Comparison of ENCODE assay signal across 8 cellular contexts in the genomic region with DNA sequence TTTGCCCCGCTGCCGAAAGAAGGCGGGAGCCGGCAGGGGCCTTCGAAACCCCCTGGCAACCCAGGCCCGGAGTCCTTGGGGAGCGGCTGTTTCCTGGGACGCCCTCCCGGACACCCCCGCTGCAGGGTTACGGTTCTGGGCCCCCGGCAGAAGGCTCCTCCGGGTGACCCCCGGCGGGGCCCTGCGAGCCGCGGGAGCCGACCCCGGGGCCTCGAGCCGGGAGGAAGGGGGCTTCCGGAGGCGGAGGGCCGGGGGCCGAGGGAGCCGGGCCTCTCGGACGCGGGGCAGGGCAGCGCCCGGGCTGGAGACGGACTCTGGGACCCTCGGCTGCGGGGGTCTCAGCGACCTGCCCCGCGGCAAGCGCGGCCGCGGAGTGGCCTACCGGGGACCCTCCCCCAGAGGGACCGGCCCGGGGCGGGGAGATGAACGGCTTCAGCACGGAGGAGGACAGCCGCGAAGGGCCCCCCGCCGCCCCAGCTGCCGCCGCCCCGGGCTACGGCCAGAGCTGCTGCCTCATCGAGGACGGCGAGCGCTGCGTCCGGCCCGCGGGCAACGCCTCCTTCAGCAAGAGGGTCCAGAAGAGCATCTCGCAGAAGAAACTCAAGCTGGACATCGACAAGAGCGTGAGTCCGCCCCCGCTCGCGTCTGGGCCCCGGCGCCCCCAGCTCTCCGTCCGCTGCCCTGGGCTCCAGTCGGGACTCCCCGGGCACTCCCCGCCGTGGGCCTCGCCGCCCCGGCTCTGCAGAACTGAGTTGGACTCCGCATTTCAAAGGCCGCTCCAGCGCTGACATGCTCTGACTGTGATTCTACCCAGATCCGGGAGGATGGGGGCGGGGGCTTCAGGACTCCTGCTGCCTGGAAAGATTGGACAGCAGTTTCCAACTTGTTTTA. TPM values are rescaled to one million over a fixed set of nuclear protein-coding genes. Genes with fewer than 3 reads are reported as not detected.
A peak's percentile ranks its signal among the peaks of the same experiment; 100 is the strongest.
DNase-seq lines count a peak whose midpoint lies in the region; ATAC-seq and TF ChIP-seq lines count a peak whose summit lies in the region.

No MANE protein-coding gene starts in this region.

- H3K27me3 ChIP-seq in BLaER1, result no peaks in the 10 kb centered on the region
- no peaks in the 10 kb centered on the region for H3K27me3 ChIP-seq in kidney epithelial cell (ENCODE audit: control insufficient read depth, insufficient read depth, low read length)
- no peaks in the 10 kb centered on the region for H3K27me3 ChIP-seq in spleen (replicated peaks in 1 of 7)

- H3K4me3 Mint-ChIP-seq in central memory CD8-positive, alpha-beta T cell, result peak overlapping the region; percentile 98

- peak overlapping the region; percentile 97 for H3K4me3 ChIP-seq in BLaER1
- H3K4me3 ChIP-seq in kidney epithelial cell (ENCODE audit: low read depth, low read length), result peak overlapping the region; percentile 60
- H3K4me3 ChIP-seq in spleen, result peak overlapping the region; percentile 89 to 99 (median 98)

- WGBS in spleen, 5 donors, result 0 to 1% (median 1%) methylated on average over 19 to 88 of the region's 88 CpGs

- ATAC-seq in GM19395 (IDR thresholded peaks at IDR 0.05; ENCODE audit: unreplicated experiment) (peak; percentile 19), HG03571 (IDR thresholded peaks at IDR 0.05; ENCODE audit: unreplicated experiment) (peak; percentile 24)
- peak; percentile 9 for ATAC-seq in central memory CD8-positive, alpha-beta T cell (replicated peaks; ENCODE audit: extremely low read depth, poor library complexity, severe bottlenecking)

- peak overlapping the region; percentile 96 for H3K27ac Mint-ChIP-seq in central memory CD8-positive, alpha-beta T cell (ENCODE audit: low read depth)

- peaks cover 40% of the 10 kb centered on the region for H3K36me3 ChIP-seq in BLaER1
- no peaks in the 10 kb centered on the region for H3K36me3 ChIP-seq in kidney epithelial cell (ENCODE audit: control insufficient read depth, insufficient read depth, low read length)
- peaks cover under 1 to 34% (median 16%) of the 10 kb centered on the region in 6 donors for H3K36me3 ChIP-seq in spleen

- peak in 1 of 2 donors; percentile 25 for DNase-seq in central memory CD8-positive, alpha-beta T cell (ENCODE audit: low spot score in 2 of 2)
- DNase-seq in kidney epithelial cell (ENCODE audit: low read depth), result no peak
- DNase-seq in spleen, result peak; percentile 94
- no peak for DNase-seq in NCI-H2029 treated with DMSO at 0.1 percent for 48 hours (lab: John Stamatoyannopoulos, UW)

- H3K36me3 Mint-ChIP-seq in central memory CD8-positive, alpha-beta T cell (ENCODE audit: insufficient read depth), result peaks cover 31% of the 10 kb centered on the region

- no peaks in the 10 kb centered on the region for H3K27me3 Mint-ChIP-seq in central memory CD8-positive, alpha-beta T cell

- H3K9me3 ChIP-seq in BLaER1, result no peaks in the 10 kb centered on the region
- H3K9me3 ChIP-seq in spleen, result no peaks in the 10 kb centered on the region

- peak overlapping the region; percentile 96 for H3K4me2 ChIP-seq in BLaER1

- H3K4me1 ChIP-seq in BLaER1 (peaks cover 40% of the 10 kb centered on the region), spleen (peaks cover 19 to 66% (median 52%) of the 10 kb centered on the region in 6 donors)

- TF ChIP-seq CTCF in VCaP (conservative IDR thresholded peaks at IDR 0.05), result no peak
- no peak for TF ChIP-seq CTCF in kidney epithelial cell (IDR thresholded peaks at IDR 0.05; ENCODE audit: insufficient read depth, low read length, poor library complexity, severe bottlenecking)
- TF ChIP-seq CTCF in spleen (IDR thresholded peaks at IDR 0.05 in 8 of 11, conservative IDR thresholded peaks at IDR 0.05 in 3 of 11), result no peak

- H3K9me3 Mint-ChIP-seq in central memory CD8-positive, alpha-beta T cell, result no peaks in the 10 kb centered on the region

- TF ChIP-seq POLR2A in spleen (IDR thresholded peaks at IDR 0.05), result no peak

- intact Hi-C loops in spleen (cut with DNase I; ENCODE audit: low total_unique reads), result loop anchor here (10.0 kb wide), 1 partner anchor 308 kb away; a partner anchor contains a TSS

- H3K27ac ChIP-seq in BLaER1 (peak overlapping the region; percentile 84), VCaP (peak overlapping the region; percentile 75), spleen (peak overlapping the region; percentile 81 to 95 (median 85))

- H4K20me1 ChIP-seq in BLaER1, result peaks cover 53% of the 10 kb centered on the region

- H3K9ac ChIP-seq in BLaER1, result peak overlapping the region; percentile 93

- peaks cover 72% of the 10 kb centered on the region for H3K4me1 Mint-ChIP-seq in central memory CD8-positive, alpha-beta T cell

RNA-seq across cellular contexts. Expression of a gene that starts 0.6 kb away (rescaled TPM):
- total RNA-seq in kidney epithelial cell (30.8 and 31.9 TPM in 2 replicates), spleen (10 to 100 TPM; 28.8 to 43.5 (median 36.7) TPM)
- polyA plus RNA-seq in spleen, result 10 to 100 TPM; 17.4 to 21.6 (median 19.4) TPM

RNA-seq across cellular contexts. Expression of a gene that starts 31.6 kb away (rescaled TPM):
- not detected in 2 replicates for total RNA-seq in kidney epithelial cell
- not detected for total RNA-seq in spleen
- polyA plus RNA-seq in spleen, result not detected
